Comparison of ENCODE assay signal across 21 cellular contexts in the genomic region with DNA sequence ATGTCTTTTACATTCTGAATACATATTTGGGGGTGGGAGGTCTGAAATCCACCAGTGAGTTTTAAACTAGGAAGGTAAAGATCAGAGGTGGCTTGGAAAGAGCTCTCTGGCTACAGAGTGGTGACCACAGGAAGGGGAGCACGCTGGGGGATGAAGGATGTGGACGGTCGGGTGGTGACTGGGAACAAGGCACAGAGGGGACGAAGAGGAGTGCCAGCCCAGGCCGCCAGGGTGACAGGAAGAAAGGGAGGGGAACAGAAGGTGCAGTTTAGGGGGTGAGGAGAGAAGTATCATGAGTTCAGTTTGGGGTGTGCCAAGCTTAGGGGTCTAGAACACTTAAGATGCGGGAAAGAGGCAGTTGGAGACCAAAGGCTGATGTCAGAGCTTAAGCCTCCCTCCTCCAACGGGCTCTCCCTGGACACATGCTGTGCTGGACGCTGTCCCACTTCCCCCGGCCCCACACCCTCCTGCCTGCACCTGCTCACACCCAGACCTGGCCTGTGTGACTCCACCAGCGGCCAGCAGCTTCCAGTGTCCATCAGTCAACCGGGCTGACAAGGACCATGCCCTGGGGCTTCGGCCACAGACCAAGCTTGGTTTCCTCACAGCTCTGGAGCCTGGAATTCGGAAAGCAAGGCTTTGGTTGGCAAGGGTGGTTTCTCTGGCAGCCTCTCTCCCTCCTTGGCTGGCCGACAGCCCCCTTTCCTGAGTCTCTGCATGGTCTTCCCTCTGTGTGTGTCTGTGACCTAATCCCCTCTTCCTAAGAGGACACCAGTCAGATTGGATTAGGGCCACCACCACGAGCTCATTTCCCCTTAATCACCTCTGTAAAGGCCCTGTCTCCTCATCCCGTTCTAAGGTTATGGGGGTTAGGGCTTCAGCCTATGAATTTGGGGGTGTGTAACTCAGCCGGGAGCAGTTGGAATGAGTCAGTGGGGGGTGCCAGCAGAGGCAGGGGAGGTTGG.
A peak's percentile ranks its signal among the peaks of the same experiment; 100 is the strongest.
DNase-seq lines count a peak whose midpoint lies in the region; ATAC-seq, FAIRE-seq and TF ChIP-seq lines count a peak whose summit lies in the region.
"Had no signal": no experiment of that assay in that cellular context is flagged by ENCODE, and none has a peak within 500 bp of the region (broad histone marks: within the 10 kb centered on the region; RNA-seq: fewer than 3 reads in every experiment).

No MANE protein-coding gene starts in this region.

- peaks cover 15% of the 10 kb centered on the region for H3K4me1 ChIP-seq in astrocyte (ENCODE audit: insufficient read depth, low read length)
- peaks cover 5% of the 10 kb centered on the region for H3K4me1 ChIP-seq in psoas muscle
- no peaks in the 10 kb centered on the region for H3K4me1 ChIP-seq in MM.1S (ENCODE audit: low read length)

- peaks cover 56% of the 10 kb centered on the region for H3K4me1 Mint-ChIP-seq in astrocyte (ENCODE audit: low read depth, unreplicated experiment)

- DNase-seq in NCI-H1092 treated with DMSO at 0.1 percent for 48 hours (lab: John Stamatoyannopoulos, UW) (peak; percentile 23), NCI-H1092 (lab: John Stamatoyannopoulos, UW) (no peak), NCI-H2196 (lab: John Stamatoyannopoulos, UW; ENCODE audit: unreplicated experiment) (peak; percentile 36), astrocyte (ENCODE audit: low read depth) (no peak), psoas muscle (peak in 1 of 2 donors; percentile 46), hypothalamus (lab: John Stamatoyannopoulos, UW) (no peak), MM.1S (no peak)
- DNase-seq: DMS153; effector CD4-positive, alpha-beta T cell; esophagus squamous epithelium; NCI-H2107; NCI-H774; stimulated activated naive CD4-positive, alpha-beta T cell treated with Interleukin-2 at 50 U/mL for 16 hours had no signal

- 30 to 36% (median 35%) methylated on average over 15 to 17 of the region's 17 CpGs for WGBS in psoas muscle, 3 donors

- FAIRE-seq in astrocyte (lab: Jason Lieb, UNC): no peak
- FAIRE-seq: keratinocyte had no signal

- H3K4me3 ChIP-seq in astrocyte (ENCODE audit: insufficient read depth, low read depth, low read length): no peak overlapping the region
- H3K4me3 ChIP-seq in psoas muscle: no peak overlapping the region
- H3K4me3 ChIP-seq in MM.1S (ENCODE audit: low read length): no peak overlapping the region
- H3K4me3 ChIP-seq: esophagus squamous epithelium, heart left ventricle, right atrium auricular region had no signal

- H3K27me3 ChIP-seq in astrocyte (ENCODE audit: insufficient read depth, low read length) (peaks cover 6% of the 10 kb centered on the region), psoas muscle (ENCODE audit: insufficient read depth in 3 of 3, low read length in 2 of 3) (peaks cover 0 to 15% (median 0%) of the 10 kb centered on the region in 3 donors), MM.1S (replicated peaks; ENCODE audit: insufficient read depth, low read length) (no peaks in the 10 kb centered on the region)
- H3K27me3 ChIP-seq: right atrium auricular region had no signal

- H3K36me3 Mint-ChIP-seq in astrocyte (ENCODE audit: low read depth, unreplicated experiment): peaks cover 4% of the 10 kb centered on the region
- H3K36me3 Mint-ChIP-seq: type B pancreatic cell had no signal

- H3K27ac ChIP-seq in astrocyte (ENCODE audit: low read depth, low read length) (no peak overlapping the region), psoas muscle (no peak overlapping the region), MM.1S (ENCODE audit: low read length) (no peak overlapping the region)
- H3K27ac ChIP-seq: 22Rv1, esophagus squamous epithelium, heart left ventricle, right atrium auricular region had no signal

- peak overlapping the region; percentile 86 for H3K27ac Mint-ChIP-seq in astrocyte (ENCODE audit: unreplicated experiment)
- H3K27ac Mint-ChIP-seq: activated T-helper 2 cell treated with anti-CD3 and anti-CD28 coated beads, Interferon-gamma antibody, Interleukin-2, Interleukin-4, amounts not matched to agents 10 μg/mL and 5 μg/mL and 100 μg/mL, durations not matched to agents 14 hours and 24 hours and 36 hours; type B pancreatic cell had no signal

- TF ChIP-seq CTCF in astrocyte (IDR thresholded peaks at IDR 0.05; ENCODE audit: insufficient read depth, low read depth, low read length) (no peak), psoas muscle (IDR thresholded peaks at IDR 0.05) (no peak), MM.1S (IDR thresholded peaks at IDR 0.05; ENCODE audit: low read length) (no peak)

- H3K9me2 ChIP-seq in MM.1S (replicated peaks; ENCODE audit: insufficient read depth, low read length): no peaks in the 10 kb centered on the region

- no peaks in the 10 kb centered on the region for H3F3A ChIP-seq in MM.1S (ENCODE audit: insufficient read depth, low read length)

- intact Hi-C loops in psoas muscle (cut with DNase I): loop anchor here in 1 of 2 donors (1.0 kb wide), 1 partner anchor 37 kb away; no protein-coding TSS in a partner anchor

- H3K4me2 ChIP-seq in astrocyte (ENCODE audit: low read length) (peak overlapping the region; percentile 18), MM.1S (ENCODE audit: low read depth, low read length) (no peak overlapping the region)

- no peaks in the 10 kb centered on the region for H3K79me2 ChIP-seq in astrocyte (ENCODE audit: insufficient read depth, low read length)
- no peaks in the 10 kb centered on the region for H3K79me2 ChIP-seq in MM.1S (ENCODE audit: low read length)

- H3K9ac ChIP-seq in astrocyte (ENCODE audit: low read length): no peak overlapping the region
- no peak overlapping the region for H3K9ac ChIP-seq in MM.1S (ENCODE audit: low read length)

- no peaks in the 10 kb centered on the region for H3K36me3 ChIP-seq in astrocyte (ENCODE audit: insufficient read depth, low read length)
- H3K36me3 ChIP-seq in psoas muscle (ENCODE audit: insufficient read depth in 1 of 2, low read depth in 1 of 2): no peaks in the 10 kb centered on the region
- no peaks in the 10 kb centered on the region for H3K36me3 ChIP-seq in MM.1S (replicated peaks; ENCODE audit: insufficient read depth, low read length)
- H3K36me3 ChIP-seq: esophagus squamous epithelium, heart left ventricle, right atrium auricular region had no signal

- peak; percentile 59 to 81 (median 79) for ATAC-seq in psoas muscle
- no peak for ATAC-seq in HG03108 (IDR thresholded peaks at IDR 0.05; ENCODE audit: unreplicated experiment)
- ATAC-seq: heart left ventricle had no signal

- H2AFZ ChIP-seq in astrocyte (ENCODE audit: low read depth, low read length) (no peak overlapping the region), MM.1S (ENCODE audit: low read length) (no peak overlapping the region)

- H3K9me3 Mint-ChIP-seq in astrocyte (ENCODE audit: unreplicated experiment): no peaks in the 10 kb centered on the region
- H3K9me3 Mint-ChIP-seq: central memory CD8-positive, alpha-beta T cell; type B pancreatic cell had no signal

- H4K20me1 ChIP-seq in astrocyte (ENCODE audit: insufficient read depth, low read length): no peaks in the 10 kb centered on the region
- H4K20me1 ChIP-seq in MM.1S (ENCODE audit: insufficient read depth, low read length): no peaks in the 10 kb centered on the region

- H3K27me3 Mint-ChIP-seq in astrocyte (ENCODE audit: low read depth, unreplicated experiment): peaks cover 12% of the 10 kb centered on the region

- H3K9me3 ChIP-seq in astrocyte (ENCODE audit: insufficient read depth, low read depth, low read length): no peaks in the 10 kb centered on the region
- H3K9me3 ChIP-seq in psoas muscle: no peaks in the 10 kb centered on the region
- no peaks in the 10 kb centered on the region for H3K9me3 ChIP-seq in MM.1S (replicated peaks; ENCODE audit: insufficient read depth, low read length)
- H3K9me3 ChIP-seq: esophagus squamous epithelium, heart left ventricle, right atrium auricular region had no signal

- H3K4me3 Mint-ChIP-seq in astrocyte (ENCODE audit: unreplicated experiment): peak overlapping the region; percentile 45
- H3K4me3 Mint-ChIP-seq: central memory CD8-positive, alpha-beta T cell; type B pancreatic cell had no signal

Comparison
In these comparisons a context has a peak if more than half of its experiments do, and no peak if none do; other contexts are left out.
1. DNase-seq: peak in NCI-H1092 treated with DMSO at 0.1 percent for 48 hours (single experiment) and NCI-H2196 (single experiment); none in NCI-H1092 (single experiment), astrocyte (single experiment), hypothalamus (0 of 51) and MM.1S (single experiment).